ENCODE assay signal across 23 cellular contexts in genomic region chr18:75132931-75133525, GRCh38.
DNase-seq lines count a peak whose midpoint lies in the region; ATAC-seq and TF ChIP-seq lines count a peak whose summit lies in the region.
"Had no signal": no experiment of that assay in that cellular context is flagged by ENCODE, and none has a peak within 500 bp of the region (broad histone marks: within the 10 kb centered on the region; RNA-seq: fewer than 3 reads in every experiment).

No MANE protein-coding gene starts in this region.

- H3K36me3 ChIP-seq in WERI-Rb-1 (no peaks in the 10 kb centered on the region), neuronal stem cell (replicated peaks in 1 of 2; ENCODE audit: control insufficient read depth in 2 of 2, insufficient read depth in 2 of 2, low read length in 2 of 2) (no peaks in the 10 kb centered on the region)
- H3K36me3 ChIP-seq: BLaER1 treated with 17β-estradiol and CSF1 and Interleukin-3, amounts not matched to agents 10 nM and 100 nM had no signal

- no peaks in the 10 kb centered on the region for H3K27me3 ChIP-seq in WERI-Rb-1 (ENCODE audit: insufficient read depth, low read depth, severe bottlenecking)
- peaks cover 0 to 4% (median 0%) of the 10 kb centered on the region in 3 experiments for H3K27me3 ChIP-seq in neuronal stem cell (ENCODE audit: control insufficient read depth in 3 of 3, insufficient read depth in 3 of 3, low read depth in 1 of 3, low read length in 3 of 3)
- H3K27me3 ChIP-seq: BLaER1 treated with 17β-estradiol and CSF1 and Interleukin-3, amounts not matched to agents 10 nM and 100 nM; testis had no signal

- H4K8ac ChIP-seq in neuronal stem cell (ENCODE audit: low read depth, low read length), result peak overlapping the region; percentile 84

- H2BK5ac ChIP-seq in neuronal stem cell (ENCODE audit: low read length), result no peak overlapping the region

- no peak overlapping the region for H3K4ac ChIP-seq in neuronal stem cell (ENCODE audit: low read length)

- H2AK5ac ChIP-seq in neuronal stem cell (ENCODE audit: low read depth, low read length), result no peak overlapping the region

- H2BK120ac ChIP-seq in neuronal stem cell (ENCODE audit: low read depth, low read length), result no peak overlapping the region

- CTCF ChIA-PET in activated CD4-positive, alpha-beta T cell treated with anti-CD3 and anti-CD28 coated beads, Interleukin-2, amount 10 ng/mL, durations not matched to agents 7 days and 5 days (lab: Charles Lee), result interaction anchor here (0.6 kb wide), 1 partner anchor 386 kb away, joined by 4 read pairs; no protein-coding TSS in a partner anchor

- ATAC-seq in HG03460 (IDR thresholded peaks at IDR 0.05; ENCODE audit: unreplicated experiment), result no peak
- ATAC-seq: K562; right cardiac atrium; stimulated activated naive B cell treated with anti-CD40 and anti-IgM and Interleukin-4, amounts not matched to agents 10 μg/mL and 1 μg/mL and 100 μg/mL, for 72 hours; T-helper 17 cell had no signal

- H3K79me1 ChIP-seq in neuronal stem cell (ENCODE audit: low read depth, low read length), result no peaks in the 10 kb centered on the region

- H3K4me2 ChIP-seq in neuronal stem cell (ENCODE audit: insufficient read depth, low read length, poor library complexity, severe bottlenecking), result no peak overlapping the region

- peaks cover 2% of the 10 kb centered on the region for H3K4me1 Mint-ChIP-seq in activated CD4-positive, alpha-beta T cell treated with anti-CD3 and anti-CD28 coated beads, Interleukin-2, amount 10 ng/mL, durations not matched to agents 7 days and 5 days
- H3K4me1 Mint-ChIP-seq in activated naive CD8-positive, alpha-beta T cell treated with anti-CD3 and anti-CD28 coated beads for 36 hours, result no peaks in the 10 kb centered on the region
- H3K4me1 Mint-ChIP-seq: activated CD4-positive, alpha-beta T cell treated with anti-CD3 and anti-CD28 coated beads, Interleukin-2, amount 10 ng/mL, durations not matched to agents 24 days and 14 days; naive B cell; stimulated activated naive B cell treated with anti-CD40 and anti-IgM and Interleukin-4, amounts not matched to agents 10 μg/mL and 1 μg/mL and 100 μg/mL, for 72 hours had no signal

- no peak overlapping the region for H2BK12ac ChIP-seq in neuronal stem cell (ENCODE audit: low read length)

- no peak overlapping the region for H3K4me3 Mint-ChIP-seq in activated CD4-positive, alpha-beta T cell treated with anti-CD3 and anti-CD28 coated beads, Interleukin-2, amount 10 ng/mL, durations not matched to agents 7 days and 5 days
- H3K4me3 Mint-ChIP-seq in activated naive CD8-positive, alpha-beta T cell treated with anti-CD3 and anti-CD28 coated beads for 36 hours, result no peak overlapping the region
- H3K4me3 Mint-ChIP-seq: activated CD4-positive, alpha-beta T cell treated with anti-CD3 and anti-CD28 coated beads, Interleukin-2, amount 10 ng/mL, durations not matched to agents 24 days and 14 days; stimulated activated naive B cell treated with anti-CD40 and anti-IgM and Interleukin-4, amounts not matched to agents 10 μg/mL and 1 μg/mL and 100 μg/mL, for 72 hours; T-helper 17 cell had no signal

- WGBS in neuronal stem cell (ENCODE audit: extremely low coverage in 2 of 2, insufficient read length in 2 of 2, insufficient replicate concordance in 1 of 2), 2 donors, result no CpG with 5 or more reads among the region's 13 CpGs

- H3K9me3 Mint-ChIP-seq in activated CD4-positive, alpha-beta T cell treated with anti-CD3 and anti-CD28 coated beads, Interleukin-2, amount 10 ng/mL, durations not matched to agents 7 days and 5 days, result no peaks in the 10 kb centered on the region
- no peaks in the 10 kb centered on the region for H3K9me3 Mint-ChIP-seq in activated naive CD8-positive, alpha-beta T cell treated with anti-CD3 and anti-CD28 coated beads for 36 hours
- H3K9me3 Mint-ChIP-seq: activated CD4-positive, alpha-beta T cell treated with anti-CD3 and anti-CD28 coated beads, Interleukin-2, amount 10 ng/mL, durations not matched to agents 24 days and 14 days had no signal

- H3K27ac ChIP-seq in C4-2B (peak overlapping the region; percentile 5; the same call in 1 of the 2 replicates), WERI-Rb-1 (no peak overlapping the region), neuronal stem cell (replicated peaks; ENCODE audit: low read length) (no peak overlapping the region)
- H3K27ac ChIP-seq: BLaER1 treated with 17β-estradiol and CSF1 and Interleukin-3, amounts not matched to agents 10 nM and 100 nM; epithelial cell of prostate; testis had no signal

- H3K27me3 Mint-ChIP-seq in activated CD4-positive, alpha-beta T cell treated with anti-CD3 and anti-CD28 coated beads, Interleukin-2, amount 10 ng/mL, durations not matched to agents 7 days and 5 days, result no peaks in the 10 kb centered on the region
- no peaks in the 10 kb centered on the region for H3K27me3 Mint-ChIP-seq in activated naive CD8-positive, alpha-beta T cell treated with anti-CD3 and anti-CD28 coated beads for 36 hours
- H3K27me3 Mint-ChIP-seq: activated CD4-positive, alpha-beta T cell treated with anti-CD3 and anti-CD28 coated beads, Interleukin-2, amount 10 ng/mL, durations not matched to agents 24 days and 14 days had no signal

- H3K14ac ChIP-seq in neuronal stem cell (ENCODE audit: low read length), result no peak overlapping the region

- POLR2A ChIA-PET in activated CD4-positive, alpha-beta T cell treated with anti-CD3 and anti-CD28 coated beads, Interleukin-2, amount 10 ng/mL, durations not matched to agents 7 days and 5 days (lab: Charles Lee), result no interaction called here

- H2BK15ac ChIP-seq in neuronal stem cell (ENCODE audit: low read length), result no peak overlapping the region

- TF ChIP-seq CTCF in C4-2B (conservative IDR thresholded peaks at IDR 0.05), result no peak
- no peak for TF ChIP-seq CTCF in WERI-Rb-1 (IDR thresholded peaks at IDR 0.05; ENCODE audit: low read depth, low read length)

- H3K27ac Mint-ChIP-seq in activated CD4-positive, alpha-beta T cell treated with anti-CD3 and anti-CD28 coated beads, Interleukin-2, amount 10 ng/mL, durations not matched to agents 7 days and 5 days, result no peak overlapping the region
- no peak overlapping the region for H3K27ac Mint-ChIP-seq in activated naive CD8-positive, alpha-beta T cell treated with anti-CD3 and anti-CD28 coated beads for 36 hours
- H3K27ac Mint-ChIP-seq: activated CD4-positive, alpha-beta T cell treated with anti-CD3 and anti-CD28 coated beads, Interleukin-2, amount 10 ng/mL, durations not matched to agents 24 days and 14 days; stimulated activated naive B cell treated with anti-CD40 and anti-IgM and Interleukin-4, amounts not matched to agents 10 μg/mL and 1 μg/mL and 100 μg/mL, for 72 hours; T-helper 17 cell had no signal

- no peak overlapping the region for H3K4me3 ChIP-seq in WERI-Rb-1 (ENCODE audit: low read depth, low read length)
- H3K4me3 ChIP-seq in neuronal stem cell (ENCODE audit: low read length in 2 of 2), result no peak overlapping the region
- H3K4me3 ChIP-seq: BLaER1 treated with 17β-estradiol and CSF1 and Interleukin-3, amounts not matched to agents 10 nM and 100 nM; K562 had no signal

- H3K4me1 ChIP-seq in neuronal stem cell (ENCODE audit: control insufficient read depth in 2 of 2, insufficient read depth in 1 of 2, low read depth in 1 of 2, low read length in 2 of 2), result no peaks in the 10 kb centered on the region
- H3K4me1 ChIP-seq: testis had no signal

- no peak overlapping the region for H4K91ac ChIP-seq in neuronal stem cell (ENCODE audit: low read depth, low read length, poor library complexity)

- H3K9me3 ChIP-seq in WERI-Rb-1 (ENCODE audit: severe bottlenecking), result no peaks in the 10 kb centered on the region
- peaks cover 0 to 3% of the 10 kb centered on the region in 2 donors for H3K9me3 ChIP-seq in neuronal stem cell (replicated peaks in 1 of 2; ENCODE audit: control insufficient read depth in 2 of 2, insufficient read depth in 1 of 2, low read depth in 1 of 2, low read length in 2 of 2)
- H3K9me3 ChIP-seq: BLaER1 treated with 17β-estradiol and CSF1 and Interleukin-3, amounts not matched to agents 10 nM and 100 nM; testis had no signal

- no peak overlapping the region for H2AFZ ChIP-seq in neuronal stem cell (ENCODE audit: low read length)

- H3K18ac ChIP-seq in neuronal stem cell (ENCODE audit: low read length), result no peak overlapping the region

- H3K9ac ChIP-seq in neuronal stem cell (ENCODE audit: low read depth, low read length, poor library complexity), result no peak overlapping the region
- H3K9ac ChIP-seq: BLaER1 treated with 17β-estradiol and CSF1 and Interleukin-3, amounts not matched to agents 10 nM and 100 nM had no signal

- no peaks in the 10 kb centered on the region for H3K36me3 Mint-ChIP-seq in activated CD4-positive, alpha-beta T cell treated with anti-CD3 and anti-CD28 coated beads, Interleukin-2, amount 10 ng/mL, durations not matched to agents 7 days and 5 days (ENCODE audit: low read depth)
- H3K36me3 Mint-ChIP-seq in activated naive CD8-positive, alpha-beta T cell treated with anti-CD3 and anti-CD28 coated beads for 36 hours, result no peaks in the 10 kb centered on the region
- H3K36me3 Mint-ChIP-seq: naive B cell; stimulated activated naive B cell treated with anti-CD40 and anti-IgM and Interleukin-4, amounts not matched to agents 10 μg/mL and 1 μg/mL and 100 μg/mL, for 72 hours had no signal

- no peak overlapping the region for H3K23ac ChIP-seq in neuronal stem cell (ENCODE audit: low read depth, low read length, poor library complexity)

- DNase-seq in DMS79 treated with DMSO at 0.1 percent for 48 hours (lab: John Stamatoyannopoulos, UW), result peak; percentile 41
- DNase-seq in WERI-Rb-1, result peak; percentile 2
- no peak for DNase-seq in neuronal stem cell (ENCODE audit: low spot score)
- DNase-seq in activated CD4-positive, alpha-beta T cell treated with anti-CD3 and anti-CD28 coated beads, Interleukin-2, amount 10 ng/mL, durations not matched to agents 7 days and 5 days, result no peak
- no peak for DNase-seq in activated naive CD8-positive, alpha-beta T cell treated with anti-CD3 and anti-CD28 coated beads for 36 hours
- no peak for DNase-seq in UCSD-AML1 (lab: John Stamatoyannopoulos, UW; ENCODE audit: unreplicated experiment)
- DNase-seq: activated CD4-positive, alpha-beta T cell treated with anti-CD3 and anti-CD28 coated beads, Interleukin-2, amount 10 ng/mL, durations not matched to agents 24 days and 14 days; activated effector memory CD4-positive, alpha-beta T cell treated with anti-CD3 and anti-CD28 coated beads, Interleukin-2, amount 50 U/mL, for 16 hours; mesendoderm; naive B cell; NCI-H1436 treated with DMSO at 0.1 percent for 48 hours; NCI-H524; stimulated activated CD4-positive, alpha-beta T cell treated with anti-CD3 and anti-CD28 coated beads, Interleukin-12 subunit alpha, Interleukin-12 subunit beta, amount 100 ng/mL, for 4 hours; stimulated activated CD4-positive, alpha-beta T cell treated with anti-CD3 and anti-CD28 coated beads, Interleukin-4, amount 100 ng/mL, for 24 hours; stimulated activated naive B cell treated with anti-CD40 and anti-IgM and Interleukin-4, amounts not matched to agents 10 μg/mL and 1 μg/mL and 100 μg/mL, for 72 hours; T-helper 17 cell; testis had no signal

Comparison
In these comparisons a context has a peak if more than half of its experiments do, and no peak if none do; other contexts are left out.
1. DNase-seq: peak in DMS79 treated with DMSO at 0.1 percent for 48 hours (single experiment) and WERI-Rb-1 (single experiment); none in neuronal stem cell (single experiment), activated CD4-positive, alpha-beta T cell treated with anti-CD3 and anti-CD28 coated beads, Interleukin-2, amount 10 ng/mL, durations not matched to agents 7 days and 5 days (single experiment), activated naive CD8-positive, alpha-beta T cell treated with anti-CD3 and anti-CD28 coated beads for 36 hours (single experiment) and UCSD-AML1 (single experiment).